Comparison of ENCODE assay signal across 2 cellular contexts in genomic region chr13:31372454-31372853, GRCh38.
TF ChIP-seq lines count a peak whose summit lies in the region.

No MANE protein-coding gene starts in this region.

TF ChIP-seq in GM23338, 12 proteins besides CTCF, POLR2A, EP300 and RAD21 (continued from another document):
- TF ChIP-seq REST (IDR thresholded peaks at IDR 0.05; ENCODE audit: unreplicated experiment) (no peak), EZH2 (IDR thresholded peaks at IDR 0.05; ENCODE audit: low read depth, unreplicated experiment) (no peak), CREB1 (CRISPR knock-in tag; IDR thresholded peaks at IDR 0.05; ENCODE audit: low read depth) (no peak), POLR2AphosphoS5 (IDR thresholded peaks at IDR 0.05; ENCODE audit: low read depth) (no peak), ETS1 (IDR thresholded peaks at IDR 0.05) (no peak), ZNF462 (CRISPR knock-in tag; IDR thresholded peaks at IDR 0.05) (no peak), EZH2phosphoT487 (IDR thresholded peaks at IDR 0.05; ENCODE audit: unreplicated experiment) (no peak), JUNB (IDR thresholded peaks at IDR 0.05; ENCODE audit: unreplicated experiment) (no peak)
TF ChIP-seq in GM23338: peak in this region for 0.

TF ChIP-seq in K562, 482 proteins besides CTCF, POLR2A, EP300 and RAD21 (continued from another document):
- TF ChIP-seq RERE (CRISPR knock-in tag; IDR thresholded peaks at IDR 0.05; ENCODE audit: borderline replicate concordance) (no peak), BDP1 (IDR thresholded peaks at IDR 0.05; ENCODE audit: insufficient read depth, insufficient read length) (no peak), MTA1 (IDR thresholded peaks at IDR 0.05; ENCODE audit: borderline replicate concordance) (no peak), ZNF354B (CRISPR knock-in tag; IDR thresholded peaks at IDR 0.05) (no peak), ASH1L (IDR thresholded peaks at IDR 0.05; ENCODE audit: borderline replicate concordance, low read depth, partially characterized antibody) (no peak), ZNF586 (CRISPR knock-in tag; conservative IDR thresholded peaks at IDR 0.05) (no peak), RBM34 (IDR thresholded peaks at IDR 0.05; ENCODE audit: borderline replicate concordance, insufficient read depth, low read length) (no peak), MIER1 (IDR thresholded peaks at IDR 0.05; ENCODE audit: low read depth) (no peak), TAF15 (IDR thresholded peaks at IDR 0.05; ENCODE audit: low read depth, low read length) (no peak), ZNF253 (CRISPR knock-in tag; conservative IDR thresholded peaks at IDR 0.05) (no peak), ELK3 (CRISPR knock-in tag; IDR thresholded peaks at IDR 0.05) (no peak), TGIF2 (CRISPR knock-in tag; IDR thresholded peaks at IDR 0.05) (no peak), NR2C2 (CRISPR knock-in tag; IDR thresholded peaks at IDR 0.05) (no peak), NR2C2 (tag; IDR thresholded peaks at IDR 0.05) (no peak), SMARCB1 (IDR thresholded peaks at IDR 0.05; ENCODE audit: insufficient read length, low read depth) (no peak), NFIC (IDR thresholded peaks at IDR 0.05) (no peak)
